ENCODE assay signal across 1 cellular context in the genomic region with DNA sequence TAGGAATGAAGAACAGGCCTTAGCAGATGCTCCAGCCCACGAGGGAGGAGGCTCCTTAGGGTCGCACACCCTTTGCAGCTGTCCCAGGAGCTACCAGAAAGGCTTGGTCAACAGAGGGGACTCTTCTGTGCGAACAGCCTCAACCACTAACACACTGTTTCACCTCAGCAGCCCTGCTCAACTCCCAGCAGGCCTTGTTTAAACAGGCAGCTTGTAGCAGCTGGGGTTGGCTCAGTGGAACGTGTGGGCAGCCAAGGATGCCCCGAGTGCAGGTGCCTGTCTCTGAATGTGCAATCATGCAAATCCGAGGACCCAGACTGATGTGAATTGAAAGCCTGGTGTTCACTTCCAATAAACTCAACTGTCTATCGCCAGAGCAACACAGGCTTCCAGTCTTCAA.
TF ChIP-seq lines count a peak whose summit lies in the region.

No MANE protein-coding gene starts in this region.

TF ChIP-seq in HepG2, 621 proteins besides CTCF, POLR2A, EP300 and RAD21 (continued from another document):
- TF ChIP-seq, protein P1, sequence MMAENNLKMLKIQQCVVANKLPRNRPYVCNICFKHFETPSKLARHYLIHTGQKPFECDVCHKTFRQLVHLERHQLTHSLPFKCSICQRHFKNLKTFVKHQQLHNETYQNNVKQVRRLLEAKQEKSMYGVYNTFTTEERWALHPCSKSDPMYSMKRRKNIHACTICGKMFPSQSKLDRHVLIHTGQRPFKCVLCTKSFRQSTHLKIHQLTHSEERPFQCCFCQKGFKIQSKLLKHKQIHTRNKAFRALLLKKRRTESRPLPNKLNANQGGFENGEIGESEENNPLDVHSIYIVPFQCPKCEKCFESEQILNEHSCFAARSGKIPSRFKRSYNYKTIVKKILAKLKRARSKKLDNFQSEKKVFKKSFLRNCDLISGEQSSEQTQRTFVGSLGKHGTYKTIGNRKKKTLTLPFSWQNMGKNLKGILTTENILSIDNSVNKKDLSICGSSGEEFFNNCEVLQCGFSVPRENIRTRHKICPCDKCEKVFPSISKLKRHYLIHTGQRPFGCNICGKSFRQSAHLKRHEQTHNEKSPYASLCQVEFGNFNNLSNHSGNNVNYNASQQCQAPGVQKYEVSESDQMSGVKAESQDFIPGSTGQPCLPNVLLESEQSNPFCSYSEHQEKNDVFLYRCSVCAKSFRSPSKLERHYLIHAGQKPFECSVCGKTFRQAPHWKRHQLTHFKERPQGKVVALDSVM (CRISPR knock-in tag; IDR thresholded peaks at IDR 0.05), result no peak
- TF ChIP-seq, protein P2, sequence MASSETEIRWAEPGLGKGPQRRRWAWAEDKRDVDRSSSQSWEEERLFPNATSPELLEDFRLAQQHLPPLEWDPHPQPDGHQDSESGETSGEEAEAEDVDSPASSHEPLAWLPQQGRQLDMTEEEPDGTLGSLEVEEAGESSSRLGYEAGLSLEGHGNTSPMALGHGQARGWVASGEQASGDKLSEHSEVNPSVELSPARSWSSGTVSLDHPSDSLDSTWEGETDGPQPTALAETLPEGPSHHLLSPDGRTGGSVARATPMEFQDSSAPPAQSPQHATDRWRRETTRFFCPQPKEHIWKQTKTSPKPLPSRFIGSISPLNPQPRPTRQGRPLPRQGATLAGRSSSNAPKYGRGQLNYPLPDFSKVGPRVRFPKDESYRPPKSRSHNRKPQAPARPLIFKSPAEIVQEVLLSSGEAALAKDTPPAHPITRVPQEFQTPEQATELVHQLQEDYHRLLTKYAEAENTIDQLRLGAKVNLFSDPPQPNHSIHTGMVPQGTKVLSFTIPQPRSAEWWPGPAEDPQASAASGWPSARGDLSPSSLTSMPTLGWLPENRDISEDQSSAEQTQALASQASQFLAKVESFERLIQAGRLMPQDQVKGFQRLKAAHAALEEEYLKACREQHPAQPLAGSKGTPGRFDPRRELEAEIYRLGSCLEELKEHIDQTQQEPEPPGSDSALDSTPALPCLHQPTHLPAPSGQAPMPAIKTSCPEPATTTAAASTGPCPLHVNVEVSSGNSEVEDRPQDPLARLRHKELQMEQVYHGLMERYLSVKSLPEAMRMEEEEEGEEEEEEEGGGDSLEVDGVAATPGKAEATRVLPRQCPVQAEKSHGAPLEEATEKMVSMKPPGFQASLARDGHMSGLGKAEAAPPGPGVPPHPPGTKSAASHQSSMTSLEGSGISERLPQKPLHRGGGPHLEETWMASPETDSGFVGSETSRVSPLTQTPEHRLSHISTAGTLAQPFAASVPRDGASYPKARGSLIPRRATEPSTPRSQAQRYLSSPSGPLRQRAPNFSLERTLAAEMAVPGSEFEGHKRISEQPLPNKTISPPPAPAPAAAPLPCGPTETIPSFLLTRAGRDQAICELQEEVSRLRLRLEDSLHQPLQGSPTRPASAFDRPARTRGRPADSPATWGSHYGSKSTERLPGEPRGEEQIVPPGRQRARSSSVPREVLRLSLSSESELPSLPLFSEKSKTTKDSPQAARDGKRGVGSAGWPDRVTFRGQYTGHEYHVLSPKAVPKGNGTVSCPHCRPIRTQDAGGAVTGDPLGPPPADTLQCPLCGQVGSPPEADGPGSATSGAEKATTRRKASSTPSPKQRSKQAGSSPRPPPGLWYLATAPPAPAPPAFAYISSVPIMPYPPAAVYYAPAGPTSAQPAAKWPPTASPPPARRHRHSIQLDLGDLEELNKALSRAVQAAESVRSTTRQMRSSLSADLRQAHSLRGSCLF (CRISPR knock-in tag; IDR thresholded peaks at IDR 0.05; ENCODE audit: borderline replicate concordance), result no peak
